In genomic region chr15:78047631-78048409, GRCh38 we compare ENCODE assay signal across 10 cellular contexts. TPM values are rescaled to one million over a fixed set of nuclear protein-coding genes. Genes with fewer than 3 reads are reported as not detected.
DNase-seq lines count a peak whose midpoint lies in the region; ATAC-seq and TF ChIP-seq lines count a peak whose summit lies in the region.
"Had no signal": no experiment of that assay in that cellular context is flagged by ENCODE, and none has a peak within 500 bp of the region (broad histone marks: within the 10 kb centered on the region; RNA-seq: fewer than 3 reads in every experiment).

No MANE protein-coding gene starts in this region.

- H3K4me1 ChIP-seq in Peyer's patch, result peaks cover 4 to 92% (median 32%) of the 10 kb centered on the region in 4 donors
- H3K4me1 ChIP-seq in psoas muscle, result peaks cover 29% of the 10 kb centered on the region

- H3K36me3 ChIP-seq in Peyer's patch (peaks cover 0 to 19% (median 0%) of the 10 kb centered on the region in 3 donors), psoas muscle (ENCODE audit: insufficient read depth in 1 of 2, low read depth in 1 of 2) (peaks cover 4 to 23% of the 10 kb centered on the region in 2 donors)
- H3K36me3 ChIP-seq: neural progenitor cell had no signal

- no peaks in the 10 kb centered on the region for H3K9me3 ChIP-seq in Peyer's patch
- no peaks in the 10 kb centered on the region for H3K9me3 ChIP-seq in psoas muscle

- no peaks in the 10 kb centered on the region for H3K27me3 ChIP-seq in Peyer's patch
- H3K27me3 ChIP-seq in psoas muscle (ENCODE audit: insufficient read depth in 3 of 3, low read length in 2 of 3), result no peaks in the 10 kb centered on the region
- H3K27me3 ChIP-seq: neural progenitor cell had no signal

- TF ChIP-seq POLR2A in Peyer's patch (IDR thresholded peaks at IDR 0.05), result no peak

- DNase-seq in GDM1 (lab: John Stamatoyannopoulos, UW), result peak; percentile 88
- DNase-seq in Peyer's patch, result peak in 2 of 3 donors; percentile 41 to 71
- no peak for DNase-seq in epithelial cell of prostate (ENCODE audit: low read depth, low spot score)
- DNase-seq in psoas muscle, result no peak
- DNase-seq in stimulated activated CD8-positive, alpha-beta memory T cell treated with anti-CD3 and anti-CD28 coated beads, Interleukin-4, amount 100 ng/mL, for 48 hours, result no peak
- DNase-seq in NCI-H2227 treated with DMSO at 0.1 percent for 48 hours (lab: John Stamatoyannopoulos, UW), result no peak
- no peak for DNase-seq in NCI-H2107 treated with DMSO at 0.1 percent for 48 hours (lab: John Stamatoyannopoulos, UW; ENCODE audit: unreplicated experiment)

- TF ChIP-seq CTCF in Peyer's patch (IDR thresholded peaks at IDR 0.05), result no peak
- TF ChIP-seq CTCF in psoas muscle (IDR thresholded peaks at IDR 0.05), result no peak

- intact Hi-C loops in psoas muscle (cut with DNase I), result no loop called here

- 53 to 63% (median 57%) methylated on average over 5 of the region's 5 CpGs for WGBS in psoas muscle, 3 donors

- peak overlapping the region; percentile 64 to 71 (median 68) for H3K27ac ChIP-seq in Peyer's patch
- H3K27ac ChIP-seq in epithelial cell of prostate, result peak overlapping the region; percentile 41
- peak overlapping the region; percentile 46 for H3K27ac ChIP-seq in psoas muscle
- H3K27ac ChIP-seq: neural progenitor cell had no signal

- H3K4me3 ChIP-seq in Peyer's patch (no peak overlapping the region), psoas muscle (no peak overlapping the region)
- H3K4me3 ChIP-seq: K562, neural progenitor cell had no signal

- peak in 3 of 4 donors; percentile 22 to 52 (median 34) for ATAC-seq in psoas muscle
- ATAC-seq in HG02870 (IDR thresholded peaks at IDR 0.05; ENCODE audit: unreplicated experiment), result no peak
- ATAC-seq: K562 had no signal

RNA-seq across cellular contexts. Expression of gene TBC1D2B, which starts 29.7 kb away (rescaled TPM):
- total RNA-seq in Peyer's patch (10 to 100 TPM; 52.9 to 94.9 (median 72.4) TPM), psoas muscle (10 to 100 TPM in 1 of 4 donors, 1 to 10 TPM in 3; 6.8 to 11.8 (median 8.8) TPM)
- 1 to 10 TPM; 2.8 to 5.6 (median 3.4) TPM for polyA plus RNA-seq in psoas muscle

RNA-seq across cellular contexts. Expression of gene SH2D7, which starts 44.5 kb away (rescaled TPM):
- total RNA-seq in Peyer's patch, result 1 to 10 TPM; 3.3 to 7.7 (median 4.6) TPM
- total RNA-seq in psoas muscle, result not detected
- not detected for polyA plus RNA-seq in psoas muscle
- total RNA-seq: K562 had no signal
- polyA plus RNA-seq: K562 had no signal

Comparison
In these comparisons a context has a peak if more than half of its experiments do, and no peak if none do; other contexts are left out.
1. DNase-seq: peak in GDM1 (single experiment) and Peyer's patch (2 of 3); none in epithelial cell of prostate (single experiment), psoas muscle (0 of 2), stimulated activated CD8-positive, alpha-beta memory T cell treated with anti-CD3 and anti-CD28 coated beads, Interleukin-4, amount 100 ng/mL, for 48 hours (single experiment), NCI-H2227 treated with DMSO at 0.1 percent for 48 hours (single experiment) and NCI-H2107 treated with DMSO at 0.1 percent for 48 hours (single experiment).
2. RNA of gene TBC1D2B, which starts 29.7 kb away (total RNA-seq): 52.9 to 94.9 TPM in Peyer's patch; 6.8 to 11.8 TPM in psoas muscle; every median in the first group is over 4 times any median in the second.
3. RNA of gene SH2D7, which starts 44.5 kb away (total RNA-seq): 3.3 to 7.7 TPM in Peyer's patch; not detected in psoas muscle; every median in the first group is over 4 times any median in the second.
4. Peak in every context shown above with its lines, with median percentiles within 50 percentile points of each other: H3K27ac ChIP-seq.